ENCODE assay signal across 1 cellular context in genomic region chr15:75730376-75731247, GRCh38. TPM values are rescaled to one million over a fixed set of nuclear protein-coding genes. Genes with fewer than 3 reads are reported as not detected.
"Had no signal": no experiment of that assay in that cellular context is flagged by ENCODE, and none has a peak within 500 bp of the region (broad histone marks: within the 10 kb centered on the region; RNA-seq: fewer than 3 reads in every experiment).

No MANE protein-coding gene starts in this region.

RNA-seq across cellular contexts. Expression of gene CSPG4, which starts 18.0 kb away (rescaled TPM):
- polyA plus RNA-seq: neural cell had no signal
